Comparison of ENCODE assay signal across 1 cellular context in genomic region chr1:8878448-8879347, GRCh38.
TF ChIP-seq lines count a peak whose summit lies in the region.

TSS of gene ENO1 (minus strand) at chr1:8878686. CDS start at chr1:8874908, 3,778 bp downstream.

TF ChIP-seq in K562, 482 proteins besides CTCF, POLR2A, EP300 and RAD21 (continued from another document and continues in another):
- TF ChIP-seq ZNF592 (IDR thresholded peaks at IDR 0.05) (peak; percentile 98), ARID2 (IDR thresholded peaks at IDR 0.05) (no peak), POLR2AphosphoS2 (IDR thresholded peaks at IDR 0.05; ENCODE audit: low read length) (no peak; the same call in 1 of the 2 replicates), HNRNPL (IDR thresholded peaks at IDR 0.05; ENCODE audit: low read depth, low read length) (peak; percentile 15), FIP1L1 (IDR thresholded peaks at IDR 0.05; ENCODE audit: low read depth, low read length, poor library complexity, severe bottlenecking) (peak; percentile 62), MNT (conservative IDR thresholded peaks at IDR 0.05) (peak; percentile 87 to 93), CBFA2T3 (IDR thresholded peaks at IDR 0.05) (no peak; the same call in 1 of the 2 replicates), KLF13 (tag; IDR thresholded peaks at IDR 0.05; ENCODE audit: borderline replicate concordance, low read depth) (peak; percentile 65), ZNF583 (CRISPR knock-in tag; IDR thresholded peaks at IDR 0.05) (peak; percentile 72; the same call in 1 of the 2 replicates), FOXM1 (IDR thresholded peaks at IDR 0.05; ENCODE audit: low read depth) (no peak), FOXM1 (CRISPR knock-in tag; IDR thresholded peaks at IDR 0.05; ENCODE audit: low read depth) (peak; percentile 83; the same call in 1 of the 2 replicates), XRCC5 (IDR thresholded peaks at IDR 0.05; ENCODE audit: low read depth, low read length) (peak; percentile 69; the same call in 1 of the 2 replicates), GATAD2A (IDR thresholded peaks at IDR 0.05) (0 out of 2 replicates have a peak, but pooled peaks have one; percentile 29), ZNF212 (CRISPR knock-in tag; IDR thresholded peaks at IDR 0.05) (no peak), MXI1 (IDR thresholded peaks at IDR 0.05; ENCODE audit: low read depth, low read length) (no peak; the same call in 1 of the 2 replicates), CUX1 (CRISPR knock-in tag; IDR thresholded peaks at IDR 0.05) (0 out of 2 replicates have a peak, but pooled peaks have one; percentile 81), TARDBP (IDR thresholded peaks at IDR 0.05) (peak; percentile 42; the same call in 1 of the 2 replicates), ZNF639 (CRISPR knock-in tag; conservative IDR thresholded peaks at IDR 0.05 in 1 of 2, IDR thresholded peaks at IDR 0.05 in 1 of 2) (peak in 1 of 2 experiments; percentile 79; a peak in 2 of 4 replicates), CHD1 (IDR thresholded peaks at IDR 0.05; ENCODE audit: low read length) (peak; percentile 91), TAL1 (IDR thresholded peaks at IDR 0.05) (no peak), TCF15 (CRISPR knock-in tag; IDR thresholded peaks at IDR 0.05) (no peak), BCL6 (CRISPR knock-in tag; IDR thresholded peaks at IDR 0.05) (no peak), MLX (CRISPR knock-in tag; conservative IDR thresholded peaks at IDR 0.05) (peak in 1 of 2 experiments; percentile 64; a peak in 2 of 4 replicates), ZKSCAN1 (IDR thresholded peaks at IDR 0.05; ENCODE audit: low read depth, low read length) (no peak), ETS1 (conservative IDR thresholded peaks at IDR 0.05; ENCODE audit: control insufficient read depth, low read depth, low read length) (peak; percentile 65), RNF219 (CRISPR knock-in tag; IDR thresholded peaks at IDR 0.05) (no peak), E2F8 (IDR thresholded peaks at IDR 0.05; ENCODE audit: low read depth, partially characterized antibody) (no peak), ZNF431 (CRISPR knock-in tag; IDR thresholded peaks at IDR 0.05) (peak; percentile 94), HMG20A (CRISPR knock-in tag; conservative IDR thresholded peaks at IDR 0.05) (no peak), L3MBTL2 (IDR thresholded peaks at IDR 0.05) (peak; percentile 100), IRF1 (CRISPR knock-in tag; IDR thresholded peaks at IDR 0.05; ENCODE audit: borderline replicate concordance) (peak; percentile 94; the same call in 1 of the 2 replicates), RBM14 (IDR thresholded peaks at IDR 0.05; ENCODE audit: borderline replicate concordance, insufficient read depth, low read depth, low read length) (peak; percentile 99; the same call in 1 of the 2 replicates), SIX5 (IDR thresholded peaks at IDR 0.05; ENCODE audit: borderline replicate concordance in 1 of 2, insufficient read depth in 1 of 2, low read depth in 1 of 2, low read length in 2 of 2) (no peak), YY1 (IDR thresholded peaks at IDR 0.05; ENCODE audit: borderline replicate concordance in 1 of 3, control insufficient read depth in 1 of 3, extremely low read depth in 1 of 3, insufficient read depth in 3 of 3, insufficient read length in 1 of 3, insufficient replicate concordance in 2 of 3, low read depth in 1 of 3, low read length in 2 of 3) (peak; percentile 15 to 77 (median 66))
